ENCODE assay signal across 1 cellular context in genomic region chr15:64162869-64163661, GRCh38.
A peak's percentile ranks its signal among the peaks of the same experiment; 100 is the strongest.
TF ChIP-seq lines count a peak whose summit lies in the region.

PPIB (minus strand) TSS chr15:64163022; CDS start chr15:64162986, 36 bp downstream.

TF ChIP-seq in HEK293, 187 proteins besides CTCF, POLR2A, EP300 and RAD21 (continued from another document and continues in another):
- peak; percentile 84; the same call in 1 of the 2 replicates for TF ChIP-seq ZNF76 (tag by site-specific recombination; IDR thresholded peaks at IDR 0.05; ENCODE audit: borderline replicate concordance, low read depth)
- TF ChIP-seq PATZ1 (tag by site-specific recombination; IDR thresholded peaks at IDR 0.05) = peak; percentile 46; the same call in 1 of the 2 replicates
- TF ChIP-seq ZNF10 (tag by site-specific recombination; IDR thresholded peaks at IDR 0.05) = no peak
- no peak for TF ChIP-seq ZNF274 (IDR thresholded peaks at IDR 0.05; ENCODE audit: low read length)
- TF ChIP-seq ZNF274 (tag by site-specific recombination; IDR thresholded peaks at IDR 0.05; ENCODE audit: borderline replicate concordance) = no peak
- TF ChIP-seq KLF1 (tag by site-specific recombination; IDR thresholded peaks at IDR 0.05) = 0 out of 2 replicates have a peak, but pooled peaks have one; percentile 23
- no peak for TF ChIP-seq ZNF518A (tag by site-specific recombination; conservative IDR thresholded peaks at IDR 0.05; ENCODE audit: low read depth)
- no peak for TF ChIP-seq ZIC2 (tag by site-specific recombination; IDR thresholded peaks at IDR 0.05)
- TF ChIP-seq SALL2 (tag by site-specific recombination; IDR thresholded peaks at IDR 0.05; ENCODE audit: borderline replicate concordance) = no peak
- TF ChIP-seq ZNF394 (tag by site-specific recombination; IDR thresholded peaks at IDR 0.05; ENCODE audit: borderline replicate concordance) = peak; percentile 41; the same call in 1 of the 2 replicates
- no peak for TF ChIP-seq PRDM6 (tag by site-specific recombination; IDR thresholded peaks at IDR 0.05)
- TF ChIP-seq ZSCAN30 (tag by site-specific recombination; IDR thresholded peaks at IDR 0.05) = peak; percentile 72; the same call in 1 of the 2 replicates
- peak; percentile 88 for TF ChIP-seq ZNF335 (tag by site-specific recombination; conservative IDR thresholded peaks at IDR 0.05)
- TF ChIP-seq GLIS2 (tag by site-specific recombination; IDR thresholded peaks at IDR 0.05) = peak; percentile 78
- peak; percentile 92 for TF ChIP-seq ZBTB11 (tag by site-specific recombination; conservative IDR thresholded peaks at IDR 0.05; ENCODE audit: low read depth)
- TF ChIP-seq ZNF362 (tag by site-specific recombination; IDR thresholded peaks at IDR 0.05) = no peak
- peak; percentile 70 for TF ChIP-seq EGR2 (tag by site-specific recombination; IDR thresholded peaks at IDR 0.05; ENCODE audit: low read depth)
- TF ChIP-seq ZNF248 (tag by site-specific recombination; IDR thresholded peaks at IDR 0.05) = no peak
- no peak for TF ChIP-seq ZNF174 (tag by site-specific recombination; IDR thresholded peaks at IDR 0.05)
- TF ChIP-seq ZNF610 (tag by site-specific recombination; IDR thresholded peaks at IDR 0.05; ENCODE audit: borderline replicate concordance) = no peak
- no peak for TF ChIP-seq ZNF214 (tag by site-specific recombination; IDR thresholded peaks at IDR 0.05; ENCODE audit: borderline replicate concordance)
- TF ChIP-seq HOXD13 (CRISPR knock-in tag; IDR thresholded peaks at IDR 0.05; ENCODE audit: borderline replicate concordance) = no peak
- peak; percentile 64; the same call in 1 of the 2 replicates for TF ChIP-seq KLF8 (tag by site-specific recombination; IDR thresholded peaks at IDR 0.05)
- TF ChIP-seq ZNF48 (tag by site-specific recombination; IDR thresholded peaks at IDR 0.05) = no peak
- TF ChIP-seq SP2 (tag by site-specific recombination; IDR thresholded peaks at IDR 0.05) = peak; percentile 91
- no peak for TF ChIP-seq ZNF324 (tag by site-specific recombination; IDR thresholded peaks at IDR 0.05)
- no peak for TF ChIP-seq MYNN (tag by site-specific recombination; IDR thresholded peaks at IDR 0.05; ENCODE audit: borderline replicate concordance)
- no peak for TF ChIP-seq ZBTB21 (tag by site-specific recombination; IDR thresholded peaks at IDR 0.05)
- no peak for TF ChIP-seq PRDM4 (tag by site-specific recombination; IDR thresholded peaks at IDR 0.05)
- TF ChIP-seq ZNF221 (tag by site-specific recombination; IDR thresholded peaks at IDR 0.05; ENCODE audit: borderline replicate concordance) = no peak
- TF ChIP-seq KLF16 (tag by site-specific recombination; IDR thresholded peaks at IDR 0.05) = peak; percentile 80
- TF ChIP-seq KLF7 (tag by site-specific recombination; IDR thresholded peaks at IDR 0.05; ENCODE audit: borderline replicate concordance) = no peak
- TF ChIP-seq ZBTB49 (tag by site-specific recombination; IDR thresholded peaks at IDR 0.05; ENCODE audit: low read depth) = no peak
- no peak for TF ChIP-seq ZNF132 (tag by site-specific recombination; IDR thresholded peaks at IDR 0.05; ENCODE audit: borderline replicate concordance)
- TF ChIP-seq INSM2 (tag by site-specific recombination; IDR thresholded peaks at IDR 0.05) = no peak
- TF ChIP-seq ZBTB17 (tag by site-specific recombination; IDR thresholded peaks at IDR 0.05) = peak; percentile 41
- no peak for TF ChIP-seq ZNF548 (tag by site-specific recombination; IDR thresholded peaks at IDR 0.05)
